ENCODE assay signal across 24 cellular contexts in genomic region chr11:120748485-120748814, GRCh38.
A peak's percentile ranks its signal among the peaks of the same experiment; 100 is the strongest.
DNase-seq lines count a peak whose midpoint lies in the region; ATAC-seq and TF ChIP-seq lines count a peak whose summit lies in the region.
"Had no signal": no experiment of that assay in that cellular context is flagged by ENCODE, and none has a peak within 500 bp of the region (broad histone marks: within the 10 kb centered on the region; RNA-seq: fewer than 3 reads in every experiment).

No MANE protein-coding gene starts in this region.

- BruUV-seq in MCF 10A (replicated peaks; lab: Mats Ljungman, UMichigan) (no TSS peak), mammary epithelial cell (replicated peaks; lab: Mats Ljungman, UMichigan) (no TSS peak)

- peaks cover 19% of the 10 kb centered on the region for H3K4me1 ChIP-seq in mammary epithelial cell (ENCODE audit: insufficient read depth, low read length)
- H3K4me1 ChIP-seq: left lung had no signal

- H3K36me3 ChIP-seq in mammary epithelial cell (ENCODE audit: insufficient read depth, low read length): no peaks in the 10 kb centered on the region
- H3K36me3 ChIP-seq: gastroesophageal sphincter, left lung, suprapubic skin had no signal

- dilution Hi-C loops in mammary epithelial cell (cut with HindIII; ENCODE audit: low sequenced_read_pairs): no loop called here

- WGBS in mammary epithelial cell (ENCODE audit: low coverage, missing lambda C conversion rate): 46% methylated on average over 2 of the region's 3 CpGs

- no peaks in the 10 kb centered on the region for H3K79me2 ChIP-seq in mammary epithelial cell (ENCODE audit: insufficient read depth, low read length)

- H3K9me3 Mint-ChIP-seq in MCF 10A (ENCODE audit: unreplicated experiment): no peaks in the 10 kb centered on the region
- no peaks in the 10 kb centered on the region for H3K9me3 Mint-ChIP-seq in activated CD8-positive, alpha-beta T cell treated with anti-CD3 and anti-CD28 coated beads, Interleukin-2, amount 10 ng/mL, durations not matched to agents 7 days and 5 days (ENCODE audit: insufficient read depth)
- H3K9me3 Mint-ChIP-seq: activated naive CD4-positive, alpha-beta T cell treated with anti-CD3 and anti-CD28 coated beads for 36 hours; activated T-cell treated with anti-CD3 and anti-CD28 coated beads, Interleukin-2, amount 50 U/mL, for 72 hours; mesothelial cell of epicardium; naive thymus-derived CD4-positive, alpha-beta T cell; stimulated activated memory B cell treated with anti-CD40 and anti-IgM and Interleukin-4, amounts not matched to agents 10 μg/mL and 1 μg/mL and 100 μg/mL, for 72 hours; T-helper 1 cell treated with Interleukin-12 subunit alpha and Interleukin-12 subunit beta and Interleukin-4 antibody, amounts not matched to agents 30 μg/mL and 1 μg/mL, for 36 hours had no signal

- H3K4me2 ChIP-seq in mammary epithelial cell (ENCODE audit: insufficient read depth, low read depth, low read length): no peak overlapping the region

- H4K20me1 ChIP-seq in mammary epithelial cell (ENCODE audit: insufficient read depth, low read length): no peaks in the 10 kb centered on the region

- intact Hi-C loops in MCF 10A (cut with micrococcal nuclease) (no loop called here), mammary epithelial cell (cut with micrococcal nuclease) (no loop called here)

- peaks cover 32% of the 10 kb centered on the region for H3K27me3 Mint-ChIP-seq in MCF 10A (ENCODE audit: insufficient read depth, unreplicated experiment)
- no peaks in the 10 kb centered on the region for H3K27me3 Mint-ChIP-seq in activated CD8-positive, alpha-beta T cell treated with anti-CD3 and anti-CD28 coated beads, Interleukin-2, amount 10 ng/mL, durations not matched to agents 7 days and 5 days (ENCODE audit: low read depth)

- H3K36me3 Mint-ChIP-seq in MCF 10A (ENCODE audit: insufficient read depth, unreplicated experiment): no peaks in the 10 kb centered on the region
- no peaks in the 10 kb centered on the region for H3K36me3 Mint-ChIP-seq in activated CD8-positive, alpha-beta T cell treated with anti-CD3 and anti-CD28 coated beads, Interleukin-2, amount 10 ng/mL, durations not matched to agents 7 days and 5 days (ENCODE audit: low read depth)
- H3K36me3 Mint-ChIP-seq: CD14-positive monocyte; mesothelial cell of epicardium; naive thymus-derived CD4-positive, alpha-beta T cell; stimulated activated memory B cell treated with anti-CD40 and anti-IgM and Interleukin-4, amounts not matched to agents 10 μg/mL and 1 μg/mL and 100 μg/mL, for 72 hours had no signal

- ATAC-seq in activated CD8-positive, alpha-beta T cell treated with anti-CD3 and anti-CD28 coated beads, Interleukin-2, amount 10 ng/mL, durations not matched to agents 7 days and 5 days: no peak
- ATAC-seq in HG02938 (IDR thresholded peaks at IDR 0.05; ENCODE audit: unreplicated experiment): no peak
- ATAC-seq: activated T-cell treated with anti-CD3 and anti-CD28 coated beads, Interleukin-2, amount 50 U/mL, for 72 hours; gastroesophageal sphincter; left lung; naive thymus-derived CD4-positive, alpha-beta T cell; stimulated activated memory B cell treated with anti-CD40 and anti-IgM and Interleukin-4, amounts not matched to agents 10 μg/mL and 1 μg/mL and 100 μg/mL, for 72 hours had no signal

- DNase-seq in MCF 10A (ENCODE audit: unreplicated experiment): peak; percentile 11
- DNase-seq in mammary epithelial cell: no peak
- peak; percentile 82 for DNase-seq in NCI-H1105 treated with DMSO at 0.1 percent for 48 hours (lab: John Stamatoyannopoulos, UW)
- DNase-seq in RWPE1 (ENCODE audit: low spot score): no peak
- no peak for DNase-seq in OCI-M2 (lab: John Stamatoyannopoulos, UW; ENCODE audit: unreplicated experiment)
- no peak for DNase-seq in dedifferentiated amniotic fluid mesenchymal stem cell (ENCODE audit: extremely low spot score)
- no peak for DNase-seq in activated CD8-positive, alpha-beta T cell treated with anti-CD3 and anti-CD28 coated beads, Interleukin-2, amount 10 ng/mL, durations not matched to agents 7 days and 5 days
- DNase-seq: ACHN; activated CD4-positive, alpha-beta T cell treated with anti-CD3 and anti-CD28 coated beads for 4 hours; activated naive CD4-positive, alpha-beta T cell treated with anti-CD3 and anti-CD28 coated beads for 36 hours; activated T-cell treated with anti-CD3 and anti-CD28 coated beads, Interleukin-2, amount 50 U/mL, for 72 hours; cortex of kidney; hypothalamus; left lung; naive thymus-derived CD4-positive, alpha-beta T cell; NCI-H146; retina had no signal

- in situ Hi-C loops in mammary epithelial cell (cut with MboI; ENCODE audit: low sequenced_read_pairs in 2 of 2): no loop called here

- H2AFZ ChIP-seq in mammary epithelial cell (ENCODE audit: low read depth, low read length): no peak overlapping the region

- H3K4me3 Mint-ChIP-seq in MCF 10A (ENCODE audit: unreplicated experiment): no peak overlapping the region
- no peak overlapping the region for H3K4me3 Mint-ChIP-seq in activated CD8-positive, alpha-beta T cell treated with anti-CD3 and anti-CD28 coated beads, Interleukin-2, amount 10 ng/mL, durations not matched to agents 7 days and 5 days
- H3K4me3 Mint-ChIP-seq: activated naive CD4-positive, alpha-beta T cell treated with anti-CD3 and anti-CD28 coated beads for 36 hours; activated T-cell treated with anti-CD3 and anti-CD28 coated beads, Interleukin-2, amount 50 U/mL, for 72 hours; CD14-positive monocyte; mesothelial cell of epicardium; naive thymus-derived CD4-positive, alpha-beta T cell; stimulated activated memory B cell treated with anti-CD40 and anti-IgM and Interleukin-4, amounts not matched to agents 10 μg/mL and 1 μg/mL and 100 μg/mL, for 72 hours; T-helper 1 cell treated with Interleukin-12 subunit alpha and Interleukin-12 subunit beta and Interleukin-4 antibody, amounts not matched to agents 30 μg/mL and 1 μg/mL, for 36 hours had no signal

- POLR2A ChIA-PET in MCF 10A (lab: Yijun Ruan, JAX) (interaction anchor here (1.3 kb wide), 1 partner anchor 32 kb away, joined by 3 read pairs; no protein-coding TSS in a partner anchor), RWPE1 (lab: Yijun Ruan, JAX; ENCODE audit: low non-redundant PET) (no interaction called here)
- POLR2A ChIA-PET in activated CD8-positive, alpha-beta T cell treated with anti-CD3 and anti-CD28 coated beads, Interleukin-2, amount 10 ng/mL, durations not matched to agents 7 days and 5 days (lab: Charles Lee): no interaction called here

- H3K4me3 ChIP-seq in mammary epithelial cell (replicated peaks in 1 of 3; ENCODE audit: insufficient read depth in 1 of 3, low read depth in 2 of 3, low read length in 3 of 3): no peak overlapping the region
- H3K4me3 ChIP-seq: gastroesophageal sphincter, left lung, suprapubic skin had no signal

- peaks cover 7% of the 10 kb centered on the region for H3K4me1 Mint-ChIP-seq in MCF 10A (ENCODE audit: insufficient read depth, unreplicated experiment)
- no peaks in the 10 kb centered on the region for H3K4me1 Mint-ChIP-seq in activated CD8-positive, alpha-beta T cell treated with anti-CD3 and anti-CD28 coated beads, Interleukin-2, amount 10 ng/mL, durations not matched to agents 7 days and 5 days (ENCODE audit: low read depth)
- H3K4me1 Mint-ChIP-seq: CD14-positive monocyte; naive thymus-derived CD4-positive, alpha-beta T cell had no signal

- H3K27ac ChIP-seq in mammary epithelial cell (ENCODE audit: insufficient read depth, low read depth, low read length): no peak overlapping the region
- H3K27ac ChIP-seq in RWPE1: peak overlapping the region; percentile 57
- H3K27ac ChIP-seq: gastroesophageal sphincter, left lung had no signal

- no peak overlapping the region for H3K9ac ChIP-seq in mammary epithelial cell (ENCODE audit: insufficient read depth, low read length)

- no peaks in the 10 kb centered on the region for H3K9me3 ChIP-seq in mammary epithelial cell (replicated peaks; ENCODE audit: insufficient read depth, low read length)
- H3K9me3 ChIP-seq: gastroesophageal sphincter, left lung, suprapubic skin had no signal

- CTCF ChIA-PET in MCF 10A (lab: Yijun Ruan, JAX): interaction anchor here (0.6 to 1.6 kb wide), 4 partner anchors 54 to 1479 kb away, joined by 3 to 9 read pairs (median 3); no protein-coding TSS in a partner anchor
- CTCF ChIA-PET in mammary epithelial cell (lab: Charles Lee; ENCODE audit: low non-redundant PET): interaction anchor here (0.5 kb wide), 1 partner anchor 52 kb away, joined by 4 read pairs; no protein-coding TSS in a partner anchor
- CTCF ChIA-PET in RWPE1 (lab: Yijun Ruan, JAX): interaction anchor here (0.7 kb wide), 1 partner anchor 446 kb away, joined by 4 read pairs; no protein-coding TSS in a partner anchor
- CTCF ChIA-PET in activated CD8-positive, alpha-beta T cell treated with anti-CD3 and anti-CD28 coated beads, Interleukin-2, amount 10 ng/mL, durations not matched to agents 7 days and 5 days (lab: Charles Lee): no interaction called here

- H3K27me3 ChIP-seq in mammary epithelial cell (ENCODE audit: insufficient read depth, low read length): no peaks in the 10 kb centered on the region

- no peak overlapping the region for H3K27ac Mint-ChIP-seq in MCF 10A (ENCODE audit: low read depth, unreplicated experiment)
- H3K27ac Mint-ChIP-seq in activated CD8-positive, alpha-beta T cell treated with anti-CD3 and anti-CD28 coated beads, Interleukin-2, amount 10 ng/mL, durations not matched to agents 7 days and 5 days: no peak overlapping the region
- H3K27ac Mint-ChIP-seq: activated naive CD4-positive, alpha-beta T cell treated with anti-CD3 and anti-CD28 coated beads for 36 hours; activated T-cell treated with anti-CD3 and anti-CD28 coated beads, Interleukin-2, amount 50 U/mL, for 72 hours; CD14-positive monocyte; mesothelial cell of epicardium; naive thymus-derived CD4-positive, alpha-beta T cell; stimulated activated memory B cell treated with anti-CD40 and anti-IgM and Interleukin-4, amounts not matched to agents 10 μg/mL and 1 μg/mL and 100 μg/mL, for 72 hours; T-helper 1 cell treated with Interleukin-12 subunit alpha and Interleukin-12 subunit beta and Interleukin-4 antibody, amounts not matched to agents 30 μg/mL and 1 μg/mL, for 36 hours had no signal

- TF ChIP-seq CTCF in MCF 10A (IDR thresholded peaks at IDR 0.05; ENCODE audit: unreplicated experiment): no peak
- no peak for TF ChIP-seq CTCF in mammary epithelial cell (conservative IDR thresholded peaks at IDR 0.05 in 1 of 2, IDR thresholded peaks at IDR 0.05 in 1 of 2; ENCODE audit: extremely low read depth in 1 of 2, insufficient read depth in 1 of 2, low read depth in 1 of 2, low read length in 2 of 2)
- no peak for TF ChIP-seq CTCF in RWPE1 (conservative IDR thresholded peaks at IDR 0.05; ENCODE audit: low read depth)

Comparison
In these comparisons a context has a peak if more than half of its experiments do, and no peak if none do; other contexts are left out.
1. DNase-seq: peak in MCF 10A (single experiment) and NCI-H1105 treated with DMSO at 0.1 percent for 48 hours (single experiment); none in mammary epithelial cell (single experiment), RWPE1 (single experiment), OCI-M2 (single experiment), dedifferentiated amniotic fluid mesenchymal stem cell (single experiment) and activated CD8-positive, alpha-beta T cell treated with anti-CD3 and anti-CD28 coated beads, Interleukin-2, amount 10 ng/mL, durations not matched to agents 7 days and 5 days (single experiment).